Comparison of ENCODE assay signal across 10 cellular contexts in the genomic region with DNA sequence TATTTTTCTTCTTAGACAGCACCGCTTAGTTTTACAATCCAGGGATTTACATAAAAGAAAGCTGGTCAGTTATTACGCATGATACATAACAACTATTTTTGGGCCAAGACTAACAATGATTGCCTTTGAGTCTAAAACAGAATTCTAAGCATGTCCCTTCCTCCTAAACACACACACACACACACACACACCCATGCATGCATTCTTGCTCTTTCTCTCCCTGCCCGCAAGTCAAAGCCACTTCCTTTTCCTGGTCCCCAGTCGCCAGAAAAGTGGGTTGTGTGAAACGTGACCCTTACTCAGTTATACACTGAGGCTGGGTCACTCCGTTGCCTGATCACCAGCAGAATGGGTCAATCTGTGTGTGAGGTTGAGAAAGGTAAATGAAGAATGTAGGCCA. TPM values are rescaled to one million over a fixed set of nuclear protein-coding genes. Genes with fewer than 3 reads are reported as not detected.
DNase-seq lines count a peak whose midpoint lies in the region; ATAC-seq and TF ChIP-seq lines count a peak whose summit lies in the region.
"Had no signal": no experiment of that assay in that cellular context is flagged by ENCODE, and none has a peak within 500 bp of the region (broad histone marks: within the 10 kb centered on the region; RNA-seq: fewer than 3 reads in every experiment).

No MANE protein-coding gene starts in this region.

- in situ Hi-C loops in transverse colon (cut with MboI; ENCODE audit: low pct_ligation_motif_present in 1 of 4, low pct_unique_long_range_greater_than_20kb in 1 of 4, low sequenced_read_pairs in 3 of 4) (no loop called here), mammary epithelial cell (cut with MboI; ENCODE audit: low sequenced_read_pairs in 2 of 2) (no loop called here)

- H3K36me3 ChIP-seq in cardiac muscle cell (no peaks in the 10 kb centered on the region), transverse colon (no peaks in the 10 kb centered on the region), mammary epithelial cell (ENCODE audit: insufficient read depth, low read length) (peaks cover 2% of the 10 kb centered on the region)

- TF ChIP-seq CTCF in cardiac muscle cell (IDR thresholded peaks at IDR 0.05; ENCODE audit: low read depth, low read length) (no peak), transverse colon (IDR thresholded peaks at IDR 0.05) (no peak), mammary epithelial cell (conservative IDR thresholded peaks at IDR 0.05 in 1 of 2, IDR thresholded peaks at IDR 0.05 in 1 of 2; ENCODE audit: extremely low read depth in 1 of 2, insufficient read depth in 1 of 2, low read depth in 1 of 2, low read length in 2 of 2) (no peak)

- H3K27ac ChIP-seq in cardiac muscle cell, result peak overlapping the region; percentile 80
- H3K27ac ChIP-seq in transverse colon, result peak overlapping the region in 1 of 4 donors; percentile 27
- no peak overlapping the region for H3K27ac ChIP-seq in mammary epithelial cell (ENCODE audit: insufficient read depth, low read depth, low read length)

- CTCF ChIA-PET in mammary epithelial cell (lab: Charles Lee; ENCODE audit: low non-redundant PET), result no interaction called here

- dilution Hi-C loops in mammary epithelial cell (cut with HindIII; ENCODE audit: low sequenced_read_pairs), result no loop called here

- no peak overlapping the region for H3K4me2 ChIP-seq in mammary epithelial cell (ENCODE audit: insufficient read depth, low read depth, low read length)

- no TSS peak for BruUV-seq in mammary epithelial cell (replicated peaks; lab: Mats Ljungman, UMichigan)

- no peak for TF ChIP-seq POLR2A in transverse colon (IDR thresholded peaks at IDR 0.05)

- no peak overlapping the region for H2AFZ ChIP-seq in mammary epithelial cell (ENCODE audit: low read depth, low read length)

- H3K9ac ChIP-seq in mammary epithelial cell (ENCODE audit: insufficient read depth, low read length), result no peak overlapping the region

- H3K27me3 ChIP-seq in cardiac muscle cell (no peaks in the 10 kb centered on the region), transverse colon (no peaks in the 10 kb centered on the region), mammary epithelial cell (ENCODE audit: insufficient read depth, low read length) (no peaks in the 10 kb centered on the region)

- TF ChIP-seq EP300 in transverse colon (IDR thresholded peaks at IDR 0.05; ENCODE audit: low read depth), result no peak

- H3K4me3 ChIP-seq in cardiac muscle cell, result no peak overlapping the region
- H3K4me3 ChIP-seq in transverse colon, result no peak overlapping the region
- no peak overlapping the region for H3K4me3 ChIP-seq in mammary epithelial cell (replicated peaks in 1 of 3; ENCODE audit: insufficient read depth in 1 of 3, low read depth in 2 of 3, low read length in 3 of 3)

- no peaks in the 10 kb centered on the region for H4K20me1 ChIP-seq in mammary epithelial cell (ENCODE audit: insufficient read depth, low read length)

- peak in 1 of 2 donors; percentile 82 for DNase-seq in cardiac muscle cell (ENCODE audit: low read depth in 1 of 2, low spot score in 1 of 2)
- DNase-seq in Right ventricle myocardium superior, result no peak
- DNase-seq in UCSD-AML1 (lab: John Stamatoyannopoulos, UW; ENCODE audit: unreplicated experiment), result peak; percentile 65
- peak; percentile 51 for DNase-seq in fibroblast of the conjunctiva (ENCODE audit: low read depth)
- peak; percentile 48 for DNase-seq in transverse colon
- no peak for DNase-seq in DMS114 treated with DMSO at 0.1 percent for 48 hours (lab: John Stamatoyannopoulos, UW; ENCODE audit: unreplicated experiment)
- no peak for DNase-seq in mammary epithelial cell
- DNase-seq: Caco-2, NCI-H2029 treated with DMSO at 0.1 percent for 48 hours had no signal

- WGBS in transverse colon (ENCODE audit: low coverage in 1 of 2), 2 donors, result 54 to 55% methylated on average over 6 of the region's 6 CpGs
- WGBS in mammary epithelial cell (ENCODE audit: low coverage, missing lambda C conversion rate), result 70% methylated on average over 6 of the region's 6 CpGs

- intact Hi-C loops in Right ventricle myocardium superior (cut with DNase I) (no loop called here), transverse colon (cut with DNase I; ENCODE audit: low total_unique reads) (no loop called here), mammary epithelial cell (cut with micrococcal nuclease) (no loop called here)

- peaks cover 19% of the 10 kb centered on the region for H3K79me2 ChIP-seq in mammary epithelial cell (ENCODE audit: insufficient read depth, low read length)

- ATAC-seq in Right ventricle myocardium superior (ENCODE audit: poor library complexity), result no peak
- no peak for ATAC-seq in HG02759 (IDR thresholded peaks at IDR 0.05; ENCODE audit: unreplicated experiment)

- H3K9me3 ChIP-seq in cardiac muscle cell (ENCODE audit: low read depth), result no peaks in the 10 kb centered on the region
- no peaks in the 10 kb centered on the region for H3K9me3 ChIP-seq in transverse colon
- no peaks in the 10 kb centered on the region for H3K9me3 ChIP-seq in mammary epithelial cell (replicated peaks; ENCODE audit: insufficient read depth, low read length)
- H3K9me3 ChIP-seq: Caco-2 had no signal

- peaks cover 46% of the 10 kb centered on the region for H3K4me1 ChIP-seq in cardiac muscle cell (ENCODE audit: low read depth)
- H3K4me1 ChIP-seq in transverse colon, result peaks cover 0 to 35% (median 3%) of the 10 kb centered on the region in 4 donors
- no peaks in the 10 kb centered on the region for H3K4me1 ChIP-seq in mammary epithelial cell (ENCODE audit: insufficient read depth, low read length)

RNA-seq across cellular contexts. Expression of gene FYN, which starts 31.4 kb away (rescaled TPM):
- total RNA-seq in cardiac muscle cell (90.5 and 95.7 TPM in 2 replicates), Right ventricle myocardium superior (40.6 TPM), transverse colon (100 to 1,000 TPM in 1 of 4 donors, 10 to 100 TPM in 3; 16.3 to 288 (median 52.2) TPM), mammary epithelial cell (100 to 1,000 TPM in 1 of 2 donors, 10 to 100 TPM in 1; 58.0 to 136 TPM)
- polyA plus RNA-seq in cardiac muscle cell (87.0 and 104 TPM in 2 replicates), mammary epithelial cell (48.3 TPM)
- 82.9 TPM for polyA minus RNA-seq in mammary epithelial cell

Comparison
In these comparisons a context has a peak if more than half of its experiments do, and no peak if none do; other contexts are left out.
1. DNase-seq: peak in UCSD-AML1 (single experiment), fibroblast of the conjunctiva (single experiment) and transverse colon (single experiment); none in Right ventricle myocardium superior (single experiment), DMS114 treated with DMSO at 0.1 percent for 48 hours (single experiment) and mammary epithelial cell (single experiment).